1 cellular context compared by ENCODE assay signal in the genomic region with DNA sequence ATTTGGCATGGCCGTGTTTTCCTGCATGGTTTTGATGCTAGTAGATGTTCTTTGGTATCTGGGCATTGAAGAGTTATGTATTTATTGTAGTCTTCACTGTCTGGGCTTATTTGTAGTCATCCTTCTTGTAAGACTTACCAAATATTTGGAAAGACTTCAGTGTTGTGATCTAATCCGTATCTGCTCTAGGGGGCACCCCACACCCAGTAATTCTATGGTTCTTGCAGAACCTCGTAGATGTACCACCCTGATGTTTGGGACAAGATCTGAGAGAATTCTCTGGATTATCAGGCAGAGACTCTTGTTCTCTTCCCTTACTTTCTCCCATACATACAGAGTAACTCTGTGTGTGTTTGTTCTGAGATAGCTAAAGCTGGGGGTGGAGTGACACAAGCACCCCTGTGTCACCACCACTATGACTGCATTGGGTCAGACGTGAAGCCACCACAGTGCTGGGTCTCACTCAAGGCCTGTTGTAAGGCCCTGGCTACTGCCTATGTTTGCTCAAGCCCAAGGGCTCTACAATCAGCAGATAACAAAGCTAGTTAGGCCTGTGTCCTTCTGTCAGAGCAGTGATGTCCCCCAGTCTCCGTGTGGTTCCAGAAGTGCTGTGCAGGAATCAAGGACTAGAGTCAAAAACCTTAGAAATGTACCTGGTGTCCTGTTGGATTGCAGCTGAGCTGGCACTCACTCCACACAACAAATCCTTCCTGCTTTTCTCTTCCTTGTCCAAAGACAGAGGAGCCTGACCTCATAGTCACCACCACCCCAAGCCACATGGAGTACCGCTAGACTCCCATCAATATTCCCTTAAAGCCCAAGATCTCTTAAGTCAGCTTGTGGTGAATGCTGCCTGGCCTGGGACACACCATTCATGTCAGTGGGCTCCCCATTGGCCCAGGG.
TF ChIP-seq lines count a peak whose summit lies in the region.

No MANE protein-coding gene starts in this region.

TF ChIP-seq in GM23338, 12 proteins besides CTCF, POLR2A, EP300 and RAD21:
- no peak for TF ChIP-seq ZNF114 (CRISPR knock-in tag; IDR thresholded peaks at IDR 0.05)
- no peak for TF ChIP-seq JUNB (IDR thresholded peaks at IDR 0.05; ENCODE audit: unreplicated experiment)
- TF ChIP-seq, protein P1, sequence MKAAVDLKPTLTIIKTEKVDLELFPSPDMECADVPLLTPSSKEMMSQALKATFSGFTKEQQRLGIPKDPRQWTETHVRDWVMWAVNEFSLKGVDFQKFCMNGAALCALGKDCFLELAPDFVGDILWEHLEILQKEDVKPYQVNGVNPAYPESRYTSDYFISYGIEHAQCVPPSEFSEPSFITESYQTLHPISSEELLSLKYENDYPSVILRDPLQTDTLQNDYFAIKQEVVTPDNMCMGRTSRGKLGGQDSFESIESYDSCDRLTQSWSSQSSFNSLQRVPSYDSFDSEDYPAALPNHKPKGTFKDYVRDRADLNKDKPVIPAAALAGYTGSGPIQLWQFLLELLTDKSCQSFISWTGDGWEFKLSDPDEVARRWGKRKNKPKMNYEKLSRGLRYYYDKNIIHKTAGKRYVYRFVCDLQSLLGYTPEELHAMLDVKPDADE (IDR thresholded peaks at IDR 0.05): no peak
- no peak for TF ChIP-seq POLR2AphosphoS5 (IDR thresholded peaks at IDR 0.05; ENCODE audit: low read depth)
- no peak for TF ChIP-seq CREB1 (CRISPR knock-in tag; IDR thresholded peaks at IDR 0.05; ENCODE audit: low read depth)
- TF ChIP-seq ZNF331 (CRISPR knock-in tag; IDR thresholded peaks at IDR 0.05; ENCODE audit: low read depth): no peak
- TF ChIP-seq NANOG (IDR thresholded peaks at IDR 0.05; ENCODE audit: borderline replicate concordance): no peak
- TF ChIP-seq STAT1 (IDR thresholded peaks at IDR 0.05; ENCODE audit: unreplicated experiment): no peak
- TF ChIP-seq EZH2 (IDR thresholded peaks at IDR 0.05; ENCODE audit: low read depth, unreplicated experiment): no peak
